ENCODE assay signal across 13 cellular contexts in the genomic region with DNA sequence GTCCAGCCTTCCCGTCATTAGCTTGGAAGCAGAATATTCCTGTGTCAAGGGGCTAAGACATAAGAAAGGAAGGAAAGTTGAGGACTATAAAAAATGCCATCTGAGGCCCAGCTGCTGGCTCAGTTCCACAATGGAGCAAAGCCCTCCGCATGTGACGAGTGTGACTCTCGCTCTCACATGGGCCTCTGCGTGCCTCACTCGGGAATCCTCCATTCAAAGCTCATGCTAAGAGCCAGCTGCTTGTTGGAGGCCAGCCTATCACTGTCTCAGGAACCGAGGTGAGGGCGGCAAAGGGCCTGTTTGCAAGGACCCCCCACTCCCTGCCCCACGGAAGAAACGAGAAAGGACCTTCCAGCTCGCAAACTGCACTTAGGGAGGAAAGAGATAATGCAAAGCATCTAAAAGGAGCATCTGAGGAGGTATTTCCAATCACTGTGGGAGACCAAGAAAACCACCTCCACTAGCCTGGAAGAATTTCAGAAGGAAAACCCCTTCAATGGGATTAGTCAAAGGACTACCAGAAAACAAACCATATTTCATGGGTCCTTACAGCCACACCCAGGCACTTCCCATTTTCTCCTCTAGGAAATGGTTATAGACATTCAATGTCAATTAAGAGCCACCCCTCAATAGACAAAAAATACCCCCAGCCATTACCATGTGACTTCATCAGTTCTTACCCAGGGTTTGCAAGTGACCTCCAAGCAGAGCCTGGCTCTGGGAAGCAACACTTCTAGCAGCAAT.
A peak's percentile ranks its signal among the peaks of the same experiment; 100 is the strongest.
DNase-seq lines count a peak whose midpoint lies in the region; ATAC-seq and TF ChIP-seq lines count a peak whose summit lies in the region.
"Had no signal": no experiment of that assay in that cellular context is flagged by ENCODE, and none has a peak within 500 bp of the region (broad histone marks: within the 10 kb centered on the region; RNA-seq: fewer than 3 reads in every experiment).

No MANE protein-coding gene starts in this region.

- no peak for TF ChIP-seq CTCF in CD14-positive monocyte (IDR thresholded peaks at IDR 0.05)
- TF ChIP-seq CTCF in retinal pigment epithelial cell (conservative IDR thresholded peaks at IDR 0.05; ENCODE audit: low read depth, low read length), result no peak
- no peak for TF ChIP-seq CTCF in gastroesophageal sphincter (IDR thresholded peaks at IDR 0.05)

- H3K4me3 ChIP-seq in retinal pigment epithelial cell (ENCODE audit: low read length), result no peak overlapping the region
- H3K4me3 ChIP-seq in gastroesophageal sphincter, result no peak overlapping the region

- H3K27me3 Mint-ChIP-seq in CD14-positive monocyte (ENCODE audit: low read depth in 3 of 3), result no peaks in the 10 kb centered on the region
- H3K27me3 Mint-ChIP-seq in dendritic cell treated with granulocyte-macrophage colony-stimulating factor and Interleukin-4, amounts not matched to agents 40 ng/mL and 50 ng/mL, for 4 days, result no peaks in the 10 kb centered on the region

- DNase-seq in CD14-positive monocyte (ENCODE audit: low spot score) (peak; percentile 79), HS-5 (ENCODE audit: low read depth) (peak; percentile 56), retinal pigment epithelial cell (ENCODE audit: low read depth) (peak; percentile 78), middle frontal gyrus (ENCODE audit: extremely low spot score, low spot score) (no peak), superior temporal gyrus (ENCODE audit: extremely low spot score) (no peak)
- DNase-seq: endodermal cell, GOT3, NCI-H748 treated with DMSO at 0.1 percent for 48 hours, occipital lobe, T-helper 2 cell had no signal

- WGBS in gastroesophageal sphincter (ENCODE audit: low coverage in 1 of 2), 2 donors, result 89% methylated on average over 3 to 7 of the region's 11 CpGs

- H3K27ac Mint-ChIP-seq in CD14-positive monocyte, result peak overlapping the region in 4 of 7 donors; percentile 41 to 93 (median 76)
- H3K27ac Mint-ChIP-seq in dendritic cell treated with granulocyte-macrophage colony-stimulating factor and Interleukin-4, amounts not matched to agents 40 ng/mL and 50 ng/mL, for 4 days, result peak overlapping the region; percentile 82

- H3K9me3 ChIP-seq in gastroesophageal sphincter, result no peaks in the 10 kb centered on the region

- H3K36me3 Mint-ChIP-seq in CD14-positive monocyte, result peaks cover 84 to 87% of the 10 kb centered on the region in 2 donors
- H3K36me3 Mint-ChIP-seq in dendritic cell treated with granulocyte-macrophage colony-stimulating factor and Interleukin-4, amounts not matched to agents 40 ng/mL and 50 ng/mL, for 4 days (ENCODE audit: low read depth), result peaks cover 100% of the 10 kb centered on the region

- H3K4me1 Mint-ChIP-seq in CD14-positive monocyte, result peaks cover 35% of the 10 kb centered on the region
- H3K4me1 Mint-ChIP-seq in dendritic cell treated with granulocyte-macrophage colony-stimulating factor and Interleukin-4, amounts not matched to agents 40 ng/mL and 50 ng/mL, for 4 days (ENCODE audit: low read depth), result peaks cover 88% of the 10 kb centered on the region

- peaks cover 0 to 39% (median 5%) of the 10 kb centered on the region in 3 donors for H3K4me1 ChIP-seq in gastroesophageal sphincter

- no peak for TF ChIP-seq POLR2A in gastroesophageal sphincter (IDR thresholded peaks at IDR 0.05)

- no peaks in the 10 kb centered on the region for H3K9me3 Mint-ChIP-seq in CD14-positive monocyte
- H3K9me3 Mint-ChIP-seq in dendritic cell treated with granulocyte-macrophage colony-stimulating factor and Interleukin-4, amounts not matched to agents 40 ng/mL and 50 ng/mL, for 4 days, result no peaks in the 10 kb centered on the region
- H3K9me3 Mint-ChIP-seq: endodermal cell had no signal

- peak overlapping the region in 1 of 4 donors; percentile 3 for H3K27ac ChIP-seq in gastroesophageal sphincter

- ATAC-seq in gastroesophageal sphincter (no peak), HG02938 (IDR thresholded peaks at IDR 0.05; ENCODE audit: unreplicated experiment) (no peak)

- no peak for TF ChIP-seq EP300 in gastroesophageal sphincter (IDR thresholded peaks at IDR 0.05)

- peaks cover 0 to 32% of the 10 kb centered on the region in 2 donors for H3K36me3 ChIP-seq in gastroesophageal sphincter

- H3K4me3 Mint-ChIP-seq in CD14-positive monocyte, result no peak overlapping the region
- H3K4me3 Mint-ChIP-seq in dendritic cell treated with granulocyte-macrophage colony-stimulating factor and Interleukin-4, amounts not matched to agents 40 ng/mL and 50 ng/mL, for 4 days, result no peak overlapping the region
- H3K4me3 Mint-ChIP-seq: endodermal cell had no signal

- H3K27me3 ChIP-seq in gastroesophageal sphincter, result no peaks in the 10 kb centered on the region

- intact Hi-C loops in CD14-positive monocyte (cut with micrococcal nuclease), result no loop called here
- intact Hi-C loops in dendritic cell treated with granulocyte-macrophage colony-stimulating factor and Interleukin-4, amounts not matched to agents 40 ng/mL and 50 ng/mL, for 4 days (cut with micrococcal nuclease), result no loop called here

Comparison
In these comparisons a context has a peak if more than half of its experiments do, and no peak if none do; other contexts are left out.
1. DNase-seq: peak in CD14-positive monocyte (single experiment), HS-5 (single experiment) and retinal pigment epithelial cell (single experiment); none in middle frontal gyrus (single experiment) and superior temporal gyrus (single experiment).